In the genomic region with DNA sequence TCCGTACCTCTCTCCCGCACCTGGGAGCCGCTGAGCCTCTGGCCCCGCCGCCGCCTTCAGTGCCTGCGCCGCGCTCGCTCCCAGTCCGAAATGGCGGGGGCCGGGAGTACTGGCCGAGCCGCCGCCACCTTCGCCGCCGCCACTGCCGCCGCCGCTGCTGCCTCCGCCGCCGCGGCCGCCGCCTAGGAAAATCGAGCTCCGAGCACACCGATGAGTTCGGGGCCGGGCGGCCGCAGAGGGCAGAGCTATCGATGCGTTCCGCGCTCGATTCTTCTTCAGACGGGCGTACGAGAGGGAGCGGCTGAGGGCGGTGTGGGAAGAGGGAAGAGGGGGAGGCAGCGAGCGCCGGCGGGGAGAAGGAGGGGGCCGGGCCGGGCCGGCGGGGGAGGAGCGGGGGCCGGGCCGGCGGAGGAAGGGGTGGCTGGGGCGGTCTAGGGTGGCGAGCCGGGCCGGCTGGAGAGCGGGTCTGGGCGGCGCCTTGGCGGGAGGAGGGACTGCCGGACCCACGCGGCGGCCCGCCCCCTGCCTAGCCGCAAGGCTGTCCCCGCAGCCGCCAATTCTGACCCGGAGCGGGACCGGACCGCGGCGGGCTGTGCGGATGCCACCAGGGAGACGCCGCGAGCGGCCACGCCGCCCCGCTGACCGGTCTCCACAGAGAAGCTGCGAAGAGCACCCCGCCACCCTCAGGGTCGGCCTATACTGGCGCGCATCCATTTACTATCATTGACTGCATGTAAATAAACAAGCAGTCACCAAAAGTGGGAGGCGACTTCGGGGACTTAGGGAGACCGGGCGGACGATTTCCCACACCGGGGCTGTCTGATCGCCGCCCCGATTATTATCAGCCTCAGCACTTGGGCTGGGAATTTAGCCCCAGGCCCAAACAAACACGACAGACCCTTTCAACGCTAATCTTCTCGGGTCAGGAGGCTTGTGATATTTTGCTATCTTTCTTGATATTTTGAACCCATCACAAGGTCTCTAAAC, we compare ENCODE assay signal across 8 cellular contexts. TPM values are rescaled to one million over a fixed set of nuclear protein-coding genes. Genes with fewer than 3 reads are reported as not detected.
DNase-seq lines count a peak whose midpoint lies in the region; ATAC-seq and TF ChIP-seq lines count a peak whose summit lies in the region.

A gene (minus strand): TSS at position 186 of the 987 bp plus-strand sequence.

- peak within 1 kb of the TSS; percentile 72 for H3K27ac ChIP-seq in cingulate gyrus (ENCODE audit: low read depth, low read length)

- DNase-seq in BE2C (peak; percentile 97), GM19240 (ENCODE audit: insufficient read length, low spot score) (peak; percentile 40), NCI-H524 (lab: John Stamatoyannopoulos, UW) (peak; percentile 89 to 90), kidney tubule cell (ENCODE audit: low spot score) (peak; percentile 97)
- DNase-seq in activated CD4-positive, alpha-beta T cell treated with anti-CD3 and anti-CD28 coated beads for 4 hours = peak; percentile 91 to 93
- DNase-seq in stimulated activated CD4-positive, alpha-beta T cell treated with anti-CD3 and anti-CD28 coated beads, Interleukin-1b, Interleukin-23, amount 100 ng/mL, for 1 hour (ENCODE audit: low read depth in 2 of 2) = peak; percentile 78 to 83

- no peaks in the 10 kb centered on the region for H3K27me3 ChIP-seq in BE2C

- ATAC-seq in HG03457 (IDR thresholded peaks at IDR 0.05; ENCODE audit: unreplicated experiment) = peak; percentile 69

- H3K36me3 ChIP-seq in BE2C = 0 out of 2 replicates have a peak, but pooled peaks cover 3% of the 10 kb centered on the region

- TF ChIP-seq CTCF in BE2C (IDR thresholded peaks at IDR 0.05; ENCODE audit: low read depth, low read length) = no peak

- H3K4me1 ChIP-seq in BE2C = peaks cover 6% of the 10 kb centered on the region

- H3K9me3 ChIP-seq in BE2C = no peaks in the 10 kb centered on the region

- H3K4me3 ChIP-seq in BE2C (ENCODE audit: low read depth, low read length) = peak within 1 kb of the TSS; percentile 83

RNA-seq across cellular contexts. Expression of the gene that starts here (rescaled TPM):
- polyA plus RNA-seq in BE2C (2012; ENCODE audit: insufficient read depth, insufficient read length, low read depth) = 12.7 TPM

Comparison
In these comparisons a context has a peak if more than half of its experiments do, and no peak if none do; other contexts are left out.
1. Peak in every context shown above with its lines: DNase-seq, ATAC-seq, H3K4me3 ChIP-seq and H3K27ac ChIP-seq.
2. DNase-seq: peak in every context shown above with its lines; median percentile 97 in BE2C; 97 in kidney tubule cell; 92 in activated CD4-positive, alpha-beta T cell treated with anti-CD3 and anti-CD28 coated beads for 4 hours; 90 in NCI-H524; 80 in stimulated activated CD4-positive, alpha-beta T cell treated with anti-CD3 and anti-CD28 coated beads, Interleukin-1b, Interleukin-23, amount 100 ng/mL, for 1 hour; 40 in GM19240.